2 cellular contexts compared by ENCODE assay signal in the genomic region with DNA sequence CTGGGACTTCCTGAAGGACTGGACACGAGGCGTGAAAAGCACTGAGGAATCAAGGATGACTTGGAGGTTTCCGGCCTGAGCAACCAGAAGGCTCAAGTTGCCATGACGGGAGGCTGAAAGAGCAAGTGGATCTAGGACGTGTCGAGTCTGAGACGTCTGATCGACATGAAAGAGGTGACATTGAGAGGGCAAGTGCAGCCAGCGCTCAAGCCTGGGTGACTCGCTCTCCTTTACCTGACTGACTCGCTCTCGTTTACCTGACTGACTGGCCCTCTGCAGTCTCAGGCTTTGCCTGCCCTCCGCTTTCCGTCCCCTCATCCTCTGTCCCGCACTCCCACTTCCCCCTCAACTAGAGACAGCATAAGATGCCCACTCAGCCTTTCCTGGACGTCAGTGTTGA.
TF ChIP-seq lines count a peak whose summit lies in the region.

No MANE protein-coding gene starts in this region.

TF ChIP-seq in A549, 52 proteins besides CTCF, POLR2A, EP300 and RAD21:
- TF ChIP-seq, protein P1, sequence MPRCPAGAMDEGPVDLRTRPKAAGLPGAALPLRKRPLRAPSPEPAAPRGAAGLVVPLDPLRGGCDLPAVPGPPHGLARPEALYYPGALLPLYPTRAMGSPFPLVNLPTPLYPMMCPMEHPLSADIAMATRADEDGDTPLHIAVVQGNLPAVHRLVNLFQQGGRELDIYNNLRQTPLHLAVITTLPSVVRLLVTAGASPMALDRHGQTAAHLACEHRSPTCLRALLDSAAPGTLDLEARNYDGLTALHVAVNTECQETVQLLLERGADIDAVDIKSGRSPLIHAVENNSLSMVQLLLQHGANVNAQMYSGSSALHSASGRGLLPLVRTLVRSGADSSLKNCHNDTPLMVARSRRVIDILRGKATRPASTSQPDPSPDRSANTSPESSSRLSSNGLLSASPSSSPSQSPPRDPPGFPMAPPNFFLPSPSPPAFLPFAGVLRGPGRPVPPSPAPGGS (IDR thresholded peaks at IDR 0.05) = no peak
- TF ChIP-seq ZSCAN20 (CRISPR knock-in tag; IDR thresholded peaks at IDR 0.05) (no peak), MAFK (IDR thresholded peaks at IDR 0.05; ENCODE audit: partially characterized antibody) (peak; percentile 22), SREBF2 (IDR thresholded peaks at IDR 0.05) (no peak), CEBPB (IDR thresholded peaks at IDR 0.05) (no peak)
- TF ChIP-seq, protein P2, sequence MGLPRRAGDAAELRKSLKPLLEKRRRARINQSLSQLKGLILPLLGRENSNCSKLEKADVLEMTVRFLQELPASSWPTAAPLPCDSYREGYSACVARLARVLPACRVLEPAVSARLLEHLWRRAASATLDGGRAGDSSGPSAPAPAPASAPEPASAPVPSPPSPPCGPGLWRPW (IDR thresholded peaks at IDR 0.05) = no peak

TF ChIP-seq in HCT116, 20 proteins besides CTCF, POLR2A, EP300 and RAD21 (continued from another document):
- no peak for TF ChIP-seq ZBTB33 (IDR thresholded peaks at IDR 0.05; ENCODE audit: extremely low read depth, insufficient replicate concordance, low read length)
- no peak for TF ChIP-seq MAX (IDR thresholded peaks at IDR 0.05)
- no peak for TF ChIP-seq ZNF274 (IDR thresholded peaks at IDR 0.05; ENCODE audit: low read depth, low read length)
- TF ChIP-seq POLR2AphosphoS5 (IDR thresholded peaks at IDR 0.05; ENCODE audit: low read depth, low read length) = no peak
- TF ChIP-seq JUND (IDR thresholded peaks at IDR 0.05) = no peak
- TF ChIP-seq EZH2phosphoT487 (IDR thresholded peaks at IDR 0.05; ENCODE audit: borderline replicate concordance) = no peak
- TF ChIP-seq SP1 (IDR thresholded peaks at IDR 0.05; ENCODE audit: low read depth) = no peak
- no peak for TF ChIP-seq EGR1 (IDR thresholded peaks at IDR 0.05; ENCODE audit: low read depth)
- TF ChIP-seq ELF1 (IDR thresholded peaks at IDR 0.05; ENCODE audit: borderline replicate concordance, low read depth) = no peak
- TF ChIP-seq, protein P3, sequence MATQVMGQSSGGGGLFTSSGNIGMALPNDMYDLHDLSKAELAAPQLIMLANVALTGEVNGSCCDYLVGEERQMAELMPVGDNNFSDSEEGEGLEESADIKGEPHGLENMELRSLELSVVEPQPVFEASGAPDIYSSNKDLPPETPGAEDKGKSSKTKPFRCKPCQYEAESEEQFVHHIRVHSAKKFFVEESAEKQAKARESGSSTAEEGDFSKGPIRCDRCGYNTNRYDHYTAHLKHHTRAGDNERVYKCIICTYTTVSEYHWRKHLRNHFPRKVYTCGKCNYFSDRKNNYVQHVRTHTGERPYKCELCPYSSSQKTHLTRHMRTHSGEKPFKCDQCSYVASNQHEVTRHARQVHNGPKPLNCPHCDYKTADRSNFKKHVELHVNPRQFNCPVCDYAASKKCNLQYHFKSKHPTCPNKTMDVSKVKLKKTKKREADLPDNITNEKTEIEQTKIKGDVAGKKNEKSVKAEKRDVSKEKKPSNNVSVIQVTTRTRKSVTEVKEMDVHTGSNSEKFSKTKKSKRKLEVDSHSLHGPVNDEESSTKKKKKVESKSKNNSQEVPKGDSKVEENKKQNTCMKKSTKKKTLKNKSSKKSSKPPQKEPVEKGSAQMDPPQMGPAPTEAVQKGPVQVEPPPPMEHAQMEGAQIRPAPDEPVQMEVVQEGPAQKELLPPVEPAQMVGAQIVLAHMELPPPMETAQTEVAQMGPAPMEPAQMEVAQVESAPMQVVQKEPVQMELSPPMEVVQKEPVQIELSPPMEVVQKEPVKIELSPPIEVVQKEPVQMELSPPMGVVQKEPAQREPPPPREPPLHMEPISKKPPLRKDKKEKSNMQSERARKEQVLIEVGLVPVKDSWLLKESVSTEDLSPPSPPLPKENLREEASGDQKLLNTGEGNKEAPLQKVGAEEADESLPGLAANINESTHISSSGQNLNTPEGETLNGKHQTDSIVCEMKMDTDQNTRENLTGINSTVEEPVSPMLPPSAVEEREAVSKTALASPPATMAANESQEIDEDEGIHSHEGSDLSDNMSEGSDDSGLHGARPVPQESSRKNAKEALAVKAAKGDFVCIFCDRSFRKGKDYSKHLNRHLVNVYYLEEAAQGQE (IDR thresholded peaks at IDR 0.05; ENCODE audit: low read depth) = no peak
- no peak for TF ChIP-seq CEBPB (IDR thresholded peaks at IDR 0.05; ENCODE audit: low read depth)
- no peak for TF ChIP-seq SRF (IDR thresholded peaks at IDR 0.05; ENCODE audit: low read depth)
- TF ChIP-seq, protein P4, sequence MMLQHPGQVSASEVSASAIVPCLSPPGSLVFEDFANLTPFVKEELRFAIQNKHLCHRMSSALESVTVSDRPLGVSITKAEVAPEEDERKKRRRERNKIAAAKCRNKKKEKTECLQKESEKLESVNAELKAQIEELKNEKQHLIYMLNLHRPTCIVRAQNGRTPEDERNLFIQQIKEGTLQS (IDR thresholded peaks at IDR 0.05) = no peak
